ENCODE assay signal across 28 cellular contexts in genomic region chr11:16825091-16825490, GRCh38.
"Had no signal": no experiment of that assay in that cellular context is flagged by ENCODE, and none has a peak within 500 bp of the region (broad histone marks: within the 10 kb centered on the region; RNA-seq: fewer than 3 reads in every experiment).

No MANE protein-coding gene starts in this region.

- H3K27me3 Mint-ChIP-seq: central memory CD8-positive, alpha-beta T cell; naive thymus-derived CD4-positive, alpha-beta T cell; T-helper 17 cell had no signal

- H3K4me3 ChIP-seq: breast epithelium, esophagus squamous epithelium, right lobe of liver, testis, transverse colon, uterus had no signal

- H3K4me3 Mint-ChIP-seq: activated CD4-positive, alpha-beta T cell treated with anti-CD3 and anti-CD28 coated beads, Interleukin-2, amount 10 ng/mL, durations not matched to agents 7 days and 5 days; activated CD8-positive, alpha-beta T cell treated with anti-CD3 and anti-CD28 coated beads for 36 hours; activated T-cell treated with anti-CD3 and anti-CD28 coated beads, Interleukin-2, amount 50 U/mL, for 4 hours; central memory CD8-positive, alpha-beta T cell; dendritic cell treated with granulocyte-macrophage colony-stimulating factor and Interleukin-4, amounts not matched to agents 40 ng/mL and 50 ng/mL, for 4 days; mesothelial cell of epicardium; naive thymus-derived CD4-positive, alpha-beta T cell; T-helper 17 cell; WTC11 had no signal

- DNase-seq: activated CD4-positive, alpha-beta T cell treated with anti-CD3 and anti-CD28 coated beads for 1 hour; activated CD4-positive, alpha-beta T cell treated with anti-CD3 and anti-CD28 coated beads, Interleukin-2, amount 10 ng/mL, durations not matched to agents 7 days and 5 days; activated CD8-positive, alpha-beta T cell treated with anti-CD3 and anti-CD28 coated beads for 36 hours; activated naive CD4-positive, alpha-beta T cell; activated T-cell treated with anti-CD3 and anti-CD28 coated beads, Interleukin-2, amount 50 U/mL, for 4 hours; effector CD4-positive, alpha-beta T cell; esophagus squamous epithelium; head of caudate nucleus; hippocampal formation; left cardiac atrium; left ventricle myocardium superior; naive thymus-derived CD4-positive, alpha-beta T cell; posterior cingulate gyrus; right lobe of liver; stimulated activated CD4-positive, alpha-beta T cell treated with anti-CD3 and anti-CD28 coated beads, Interleukin-2, amount 100 ng/mL, for 48 hours; stimulated activated naive CD8-positive, alpha-beta T cell treated with anti-CD3 and anti-CD28 coated beads, Interleukin-15, Interleukin-2, amounts not matched to agents 100 U/mL and 50 U/mL, for 24 hours; T-helper 17 cell; T1000; testis; transverse colon; uterus had no signal

- ATAC-seq: activated CD8-positive, alpha-beta T cell treated with anti-CD3 and anti-CD28 coated beads for 36 hours; activated naive CD4-positive, alpha-beta T cell treated with anti-CD3 and anti-CD28 coated beads, Interleukin-2, amount 50 U/mL, for 72 hours; activated T-cell treated with anti-CD3 and anti-CD28 coated beads, Interleukin-2, amount 50 U/mL, for 4 hours; naive thymus-derived CD4-positive, alpha-beta T cell; right lobe of liver; stimulated activated naive CD8-positive, alpha-beta T cell treated with anti-CD3 and anti-CD28 coated beads, Interleukin-15, Interleukin-2, amounts not matched to agents 100 U/mL and 50 U/mL, for 24 hours; T-helper 17 cell; WTC11 had no signal

- H3K27ac Mint-ChIP-seq: activated CD4-positive, alpha-beta T cell treated with anti-CD3 and anti-CD28 coated beads, Interleukin-2, amount 10 ng/mL, durations not matched to agents 7 days and 5 days; activated CD8-positive, alpha-beta T cell treated with anti-CD3 and anti-CD28 coated beads for 36 hours; activated naive CD4-positive, alpha-beta T cell treated with anti-CD3 and anti-CD28 coated beads, Interleukin-2, amount 50 U/mL, for 72 hours; dendritic cell treated with granulocyte-macrophage colony-stimulating factor and Interleukin-4, amounts not matched to agents 40 ng/mL and 50 ng/mL, for 4 days; naive thymus-derived CD4-positive, alpha-beta T cell; T-helper 17 cell; WTC11 had no signal

- H3K9me3 ChIP-seq: breast epithelium, esophagus squamous epithelium, right lobe of liver, testis, transverse colon, uterus had no signal

- H3K4me1 Mint-ChIP-seq: activated CD4-positive, alpha-beta T cell treated with anti-CD3 and anti-CD28 coated beads, Interleukin-2, amount 10 ng/mL, durations not matched to agents 7 days and 5 days had no signal

- H3K36me3 Mint-ChIP-seq: naive thymus-derived CD4-positive, alpha-beta T cell; WTC11 had no signal

- H3K4me1 ChIP-seq: uterus had no signal

- H3K36me3 ChIP-seq: breast epithelium, uterus had no signal

- H3K9me3 Mint-ChIP-seq: activated CD4-positive, alpha-beta T cell treated with anti-CD3 and anti-CD28 coated beads, Interleukin-2, amount 10 ng/mL, durations not matched to agents 7 days and 5 days; activated CD8-positive, alpha-beta T cell treated with anti-CD3 and anti-CD28 coated beads for 36 hours; activated T-cell treated with anti-CD3 and anti-CD28 coated beads, Interleukin-2, amount 50 U/mL, for 4 hours; central memory CD8-positive, alpha-beta T cell; dendritic cell treated with granulocyte-macrophage colony-stimulating factor and Interleukin-4, amounts not matched to agents 40 ng/mL and 50 ng/mL, for 4 days; mesothelial cell of epicardium; naive thymus-derived CD4-positive, alpha-beta T cell; WTC11 had no signal

- H3K27me3 ChIP-seq: breast epithelium, esophagus squamous epithelium, right lobe of liver, testis, transverse colon, uterus had no signal

- H3K27ac ChIP-seq: breast epithelium, epithelial cell of prostate, right lobe of liver, transverse colon, uterus had no signal
